Comparison of ENCODE assay signal across 7 cellular contexts in the genomic region with DNA sequence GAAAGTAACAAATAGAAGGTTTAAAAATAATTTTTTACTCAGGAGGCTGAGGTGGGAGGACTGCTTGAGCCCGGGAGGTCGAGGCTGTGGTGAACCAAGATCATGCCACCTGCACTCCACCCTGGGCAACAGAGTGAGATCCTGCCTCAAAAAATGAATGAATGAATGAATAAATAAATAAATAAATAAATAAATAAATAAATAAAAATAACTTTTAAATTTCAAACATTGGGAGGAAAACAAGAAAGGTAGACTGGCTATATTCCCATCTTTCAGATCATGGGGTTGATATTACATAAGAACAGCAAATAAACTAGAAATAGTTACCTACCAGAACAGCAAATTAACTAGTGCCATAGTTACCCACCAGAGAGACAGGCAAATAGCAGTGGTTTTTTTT.
"Had no signal": no experiment of that assay in that cellular context is flagged by ENCODE, and none has a peak within 500 bp of the region (broad histone marks: within the 10 kb centered on the region; RNA-seq: fewer than 3 reads in every experiment).

No MANE protein-coding gene starts in this region.

- FAIRE-seq: G401.6, GM12878, GM12891, GM18507, GM19239 had no signal

- H3K4me3 ChIP-seq: GM12878 had no signal

- DNase-seq: GDM1, GF-D8 had no signal
